8 cellular contexts compared by ENCODE assay signal in the genomic region with DNA sequence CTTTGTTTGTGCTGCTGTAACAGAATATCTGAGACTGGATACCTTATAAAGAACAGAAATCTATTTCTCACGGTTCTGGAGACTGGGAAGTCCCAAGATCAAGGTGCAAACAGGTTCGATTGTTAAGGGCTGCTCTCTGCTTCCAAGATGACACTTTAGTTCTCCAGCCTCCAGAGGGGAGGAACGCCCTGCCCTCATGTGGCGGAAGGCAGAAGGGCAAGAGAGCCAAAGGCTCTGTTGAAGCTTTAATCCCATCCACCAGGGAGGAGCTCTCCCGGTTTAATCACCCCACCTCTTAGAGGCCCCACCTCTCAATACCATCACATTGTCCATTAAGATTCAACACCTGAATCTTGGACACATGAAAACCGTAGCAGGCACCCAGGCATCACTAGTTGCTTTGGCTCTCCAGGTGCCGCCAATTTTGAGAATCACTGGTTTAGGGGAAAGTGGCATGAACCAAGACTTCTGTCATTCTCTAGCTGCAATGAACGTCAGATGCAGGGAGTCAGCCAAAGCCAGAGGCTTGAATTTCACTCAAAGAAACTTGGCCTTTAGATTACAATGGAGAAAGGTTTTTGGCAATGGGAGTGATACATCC. TPM values are rescaled to one million over a fixed set of nuclear protein-coding genes. Genes with fewer than 3 reads are reported as not detected.
DNase-seq lines count a peak whose midpoint lies in the region; ATAC-seq, FAIRE-seq and TF ChIP-seq lines count a peak whose summit lies in the region.

No MANE protein-coding gene starts in this region.

- H3K27ac ChIP-seq in muscle layer of colon (ENCODE audit: low read depth, low read length) (peak overlapping the region; percentile 60), upper lobe of left lung (peak overlapping the region; percentile 4 to 41 (median 30))

- H3K27ac Mint-ChIP-seq in activated B cell treated with CpG ODN at 0.5 μM for 24 hours = no peak overlapping the region

- peak; percentile 39 for DNase-seq in AG08396 (ENCODE audit: low spot score)
- DNase-seq in GM18507 (ENCODE audit: extremely low spot score, insufficient read length, low read depth) = no peak
- peak; percentile 18 for DNase-seq in LoVo (ENCODE audit: low spot score)
- peak; percentile 14 for DNase-seq in activated B cell treated with CpG ODN at 0.5 μM for 24 hours
- peak; percentile 16 for DNase-seq in effector CD4-positive, alpha-beta T cell
- DNase-seq in upper lobe of left lung = no peak
- no peak for DNase-seq in NCI-H1105 treated with DMSO at 0.1 percent for 48 hours (lab: John Stamatoyannopoulos, UW)

- no peak for TF ChIP-seq POLR2A in upper lobe of left lung (IDR thresholded peaks at IDR 0.05)

- H3K36me3 ChIP-seq in muscle layer of colon (ENCODE audit: insufficient read depth, low read length) (no peaks in the 10 kb centered on the region), upper lobe of left lung (no peaks in the 10 kb centered on the region)

- no peak for TF ChIP-seq EP300 in upper lobe of left lung (IDR thresholded peaks at IDR 0.05)

- no peaks in the 10 kb centered on the region for H3K27me3 Mint-ChIP-seq in activated B cell treated with CpG ODN at 0.5 μM for 24 hours

- ATAC-seq in activated B cell treated with CpG ODN at 0.5 μM for 24 hours (ENCODE audit: low read depth) (peak; percentile 50), upper lobe of left lung (ENCODE audit: low FRiP score in 2 of 2) (peak in 1 of 2 donors; percentile 80)

- no peak for TF ChIP-seq CTCF in activated B cell treated with CpG ODN at 0.5 μM for 24 hours (IDR thresholded peaks at IDR 0.05)
- TF ChIP-seq CTCF in upper lobe of left lung (IDR thresholded peaks at IDR 0.05) = peak; percentile 44 to 59 (median 55)

- POLR2A ChIA-PET in activated B cell treated with CpG ODN at 0.5 μM for 24 hours (lab: Charles Lee) = no interaction called here

- H3K9ac ChIP-seq in muscle layer of colon (ENCODE audit: low read length) = no peak overlapping the region

- no peak overlapping the region for H3K4me3 Mint-ChIP-seq in activated B cell treated with CpG ODN at 0.5 μM for 24 hours

- CTCF ChIA-PET in activated B cell treated with CpG ODN at 0.5 μM for 24 hours (lab: Charles Lee) = interaction anchor here (0.7 to 5.5 kb wide), 8 partner anchors 16 to 524 kb away, joined by 3 to 44 read pairs (median 3); partner anchors contain the start of gene FHL1

- H3K9me3 ChIP-seq in muscle layer of colon (ENCODE audit: low read length) = no peaks in the 10 kb centered on the region
- H3K9me3 ChIP-seq in upper lobe of left lung = no peaks in the 10 kb centered on the region

- peaks cover 23% of the 10 kb centered on the region for H3K4me1 ChIP-seq in muscle layer of colon (ENCODE audit: insufficient read depth, low read length)
- no peaks in the 10 kb centered on the region for H3K4me1 ChIP-seq in upper lobe of left lung

- no peaks in the 10 kb centered on the region for H3K9me3 Mint-ChIP-seq in activated B cell treated with CpG ODN at 0.5 μM for 24 hours

- peak; percentile 76 for FAIRE-seq in GM18507 (lab: Jason Lieb, UNC)

- H3K4me1 Mint-ChIP-seq in activated B cell treated with CpG ODN at 0.5 μM for 24 hours = no peaks in the 10 kb centered on the region

- H3K4me3 ChIP-seq in muscle layer of colon (ENCODE audit: low read depth in 1 of 2, low read length in 2 of 2) (no peak overlapping the region), upper lobe of left lung (no peak overlapping the region)

- WGBS in upper lobe of left lung, 2 donors = 27 to 32% methylated on average over 5 to 8 of the region's 8 CpGs

- intact Hi-C loops in activated B cell treated with CpG ODN at 0.5 μM for 24 hours (cut with micrococcal nuclease) = loop anchor here (1.0 to 10.0 kb wide), 3 partner anchors 104 to 532 kb away; no protein-coding TSS in a partner anchor

- no peaks in the 10 kb centered on the region for H3K36me3 Mint-ChIP-seq in activated B cell treated with CpG ODN at 0.5 μM for 24 hours (ENCODE audit: low read depth)

- H3K27me3 ChIP-seq in muscle layer of colon (ENCODE audit: control insufficient read depth in 1 of 2, insufficient read depth in 2 of 2, low read length in 2 of 2) = no peaks in the 10 kb centered on the region
- H3K27me3 ChIP-seq in upper lobe of left lung = no peaks in the 10 kb centered on the region

RNA-seq across cellular contexts. Expression of gene FHL1, which starts 15.6 kb away (rescaled TPM):
- total RNA-seq in activated B cell treated with CpG ODN at 0.5 μM for 24 hours = 2.6 and 6.4 TPM in 2 replicates
- total RNA-seq in upper lobe of left lung = 100 to 1,000 TPM; 114 to 426 (median 255) TPM

Comparison
In these comparisons a context has a peak if more than half of its experiments do, and no peak if none do; other contexts are left out.
1. DNase-seq: peak in AG08396 (single experiment), LoVo (single experiment), activated B cell treated with CpG ODN at 0.5 μM for 24 hours (single experiment) and effector CD4-positive, alpha-beta T cell (single experiment); none in GM18507 (single experiment), upper lobe of left lung (0 of 2) and NCI-H1105 treated with DMSO at 0.1 percent for 48 hours (single experiment).
2. RNA of gene FHL1, which starts 15.6 kb away (total RNA-seq): 114 to 426 TPM in upper lobe of left lung; 2.6 to 6.4 TPM in activated B cell treated with CpG ODN at 0.5 μM for 24 hours; every median in the first group is over 10 times any median in the second.